9 cellular contexts compared by ENCODE assay signal in the genomic region with DNA sequence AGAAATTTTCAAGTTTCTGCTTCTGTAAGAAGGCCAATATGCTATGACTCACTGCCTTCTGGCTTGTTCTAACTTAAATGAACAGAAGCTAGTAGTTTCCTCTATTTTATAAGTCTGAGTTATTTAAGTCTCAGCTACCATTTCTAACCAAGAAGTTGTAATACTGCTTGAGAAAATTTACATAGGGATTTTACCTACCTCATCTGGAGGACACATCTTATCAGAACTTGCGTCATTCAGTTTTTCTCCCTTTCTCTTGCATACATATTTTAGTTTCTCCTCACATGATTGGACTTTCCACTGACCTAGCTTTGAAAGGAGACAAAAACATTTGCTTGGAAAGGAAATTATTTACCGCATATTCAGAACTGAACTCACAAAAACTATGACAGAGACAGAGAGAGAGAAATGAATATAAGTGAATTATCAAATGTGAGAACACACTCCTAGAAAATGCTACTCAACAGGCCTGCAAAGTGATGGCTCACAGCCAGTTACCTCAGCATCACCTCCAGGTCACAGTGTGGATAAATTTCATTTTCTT. TPM values are rescaled to one million over a fixed set of nuclear protein-coding genes. Genes with fewer than 3 reads are reported as not detected.
DNase-seq lines count a peak whose midpoint lies in the region; ATAC-seq and TF ChIP-seq lines count a peak whose summit lies in the region.
"Had no signal": no experiment of that assay in that cellular context is flagged by ENCODE, and none has a peak within 500 bp of the region (broad histone marks: within the 10 kb centered on the region; RNA-seq: fewer than 3 reads in every experiment).

No MANE protein-coding gene starts in this region.

- TF ChIP-seq POLR2A in GM18505 (IDR thresholded peaks at IDR 0.05; ENCODE audit: borderline replicate concordance, extremely low read depth, insufficient read depth, insufficient read length) = no peak

- no peaks in the 10 kb centered on the region for H3K4me1 ChIP-seq in lower lobe of right lung

- ATAC-seq in GM18505 (IDR thresholded peaks at IDR 0.05; ENCODE audit: unreplicated experiment) = peak; percentile 84
- ATAC-seq in GM21529 (IDR thresholded peaks at IDR 0.05; ENCODE audit: unreplicated experiment) = peak; percentile 91
- peak; percentile 76 for ATAC-seq in HG03571 (IDR thresholded peaks at IDR 0.05; ENCODE audit: unreplicated experiment)
- no peak for ATAC-seq in lower lobe of right lung

- intact Hi-C loops in lower lobe of right lung (cut with DNase I) = no loop called here

- DNase-seq in germinal center (ENCODE audit: low spot score) = peak; percentile 45
- DNase-seq in lower lobe of right lung = no peak
- no peak for DNase-seq in NCI-H2227 treated with DMSO at 0.1 percent for 48 hours (lab: John Stamatoyannopoulos, UW)
- no peak for DNase-seq in activated effector memory CD4-positive, alpha-beta T cell treated with Interleukin-2 at 50 U/mL for 16 hours
- DNase-seq in NCI-H82 (lab: John Stamatoyannopoulos, UW) = no peak

- H3K36me3 ChIP-seq in lower lobe of right lung = peaks cover 5% of the 10 kb centered on the region

- no peak overlapping the region for H3K4me3 ChIP-seq in lower lobe of right lung

- no peak for TF ChIP-seq CTCF in lower lobe of right lung (IDR thresholded peaks at IDR 0.05)

- H3K9me3 ChIP-seq in lower lobe of right lung = no peaks in the 10 kb centered on the region

- no peaks in the 10 kb centered on the region for H3K27me3 ChIP-seq in lower lobe of right lung (ENCODE audit: low read depth)

- no peak overlapping the region for H3K27ac ChIP-seq in lower lobe of right lung
- H3K27ac ChIP-seq: VCaP had no signal

RNA-seq across cellular contexts. Expression of gene LY75, which starts 25.4 kb away (rescaled TPM):
- 13.2 TPM for total RNA-seq in lower lobe of right lung

Comparison
In these comparisons a context has a peak if more than half of its experiments do, and no peak if none do; other contexts are left out.
1. ATAC-seq: peak in GM18505 (single experiment), GM21529 (single experiment) and HG03571 (single experiment); none in lower lobe of right lung (0 of 2).